In the genomic region with DNA sequence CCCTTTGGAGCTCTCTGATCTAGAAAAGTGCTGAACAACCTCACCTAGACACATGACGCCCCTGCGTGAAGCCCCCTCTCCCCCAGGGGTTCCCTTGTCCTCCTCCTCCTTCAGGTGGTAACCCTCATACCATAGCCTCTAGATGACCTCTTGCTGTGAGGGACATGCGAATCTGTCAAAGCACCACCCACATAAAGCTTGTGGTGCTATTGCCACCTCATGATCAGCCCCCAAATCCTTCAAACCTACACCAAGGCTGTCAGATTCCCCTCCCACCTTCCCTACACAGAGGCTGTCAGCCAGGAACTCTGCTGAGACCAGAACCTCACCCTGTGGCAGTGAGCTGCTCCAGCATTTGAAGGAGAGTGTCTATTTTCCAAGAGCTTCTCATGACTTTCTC, we compare ENCODE assay signal across 27 cellular contexts. TPM values are rescaled to one million over a fixed set of nuclear protein-coding genes. Genes with fewer than 3 reads are reported as not detected.
"Had no signal": no experiment of that assay in that cellular context is flagged by ENCODE, and none has a peak within 500 bp of the region (broad histone marks: within the 10 kb centered on the region; RNA-seq: fewer than 3 reads in every experiment).

No MANE protein-coding gene starts in this region.

- H3K4me3 ChIP-seq: heart right ventricle, left ventricle myocardium inferior, lower lobe of right lung, prostate gland, spleen, tibial nerve had no signal

- DNase-seq: central memory CD4-positive, alpha-beta T cell; erythroblast; foreskin melanocyte; heart right ventricle; left ventricle myocardium inferior; lower lobe of right lung; mesenchymal stem cell; midbrain; naive B cell; occipital lobe; retina; spleen; stimulated activated CD4-positive, alpha-beta T cell treated with anti-CD3 and anti-CD28 coated beads, Interleukin-15, amount 100 ng/mL, for 24 hours; stimulated activated CD4-positive, alpha-beta T cell treated with anti-CD3 and anti-CD28 coated beads, Interleukin-1b, Interleukin-23, amount 100 ng/mL, for 48 hours; stimulated activated CD4-positive, alpha-beta T cell treated with anti-CD3 and anti-CD28 coated beads, Interleukin-4, amount 100 ng/mL, for 24 hours had no signal

- H3K27ac ChIP-seq: heart right ventricle, left ventricle myocardium inferior, lower lobe of right lung, parathyroid adenoma, prostate gland, spleen, tibial nerve had no signal

- H3K27ac Mint-ChIP-seq: nephron; stimulated activated memory B cell treated with anti-CD40 and anti-IgM and Interleukin-4, amounts not matched to agents 10 μg/mL and 1 μg/mL and 100 μg/mL, for 72 hours; stimulated activated naive CD8-positive, alpha-beta T cell treated with anti-CD3 and anti-CD28 coated beads, Interleukin-15, Interleukin-2, amounts not matched to agents 100 ng/mL and 50 ng/mL, for 24 hours had no signal

- H3K27me3 Mint-ChIP-seq: stimulated activated naive CD8-positive, alpha-beta T cell treated with anti-CD3 and anti-CD28 coated beads, Interleukin-15, Interleukin-2, amounts not matched to agents 100 ng/mL and 50 ng/mL, for 24 hours had no signal

- H3K4me3 Mint-ChIP-seq: nephron; stimulated activated memory B cell treated with anti-CD40 and anti-IgM and Interleukin-4, amounts not matched to agents 10 μg/mL and 1 μg/mL and 100 μg/mL, for 72 hours; stimulated activated naive CD8-positive, alpha-beta T cell treated with anti-CD3 and anti-CD28 coated beads, Interleukin-15, Interleukin-2, amounts not matched to agents 100 ng/mL and 50 ng/mL, for 24 hours had no signal

- H3K4me1 Mint-ChIP-seq: stimulated activated memory B cell treated with anti-CD40 and anti-IgM and Interleukin-4, amounts not matched to agents 10 μg/mL and 1 μg/mL and 100 μg/mL, for 72 hours had no signal

- H3K36me3 Mint-ChIP-seq: naive B cell; stimulated activated memory B cell treated with anti-CD40 and anti-IgM and Interleukin-4, amounts not matched to agents 10 μg/mL and 1 μg/mL and 100 μg/mL, for 72 hours had no signal

- H3K9me3 Mint-ChIP-seq: nephron had no signal

- H3K27me3 ChIP-seq: spleen, tibial nerve had no signal

- ATAC-seq: heart right ventricle; sciatic nerve; stimulated activated memory B cell treated with anti-CD40 and anti-IgM and Interleukin-4, amounts not matched to agents 10 μg/mL and 1 μg/mL and 100 μg/mL, for 72 hours had no signal

RNA-seq across cellular contexts. Expression of a gene that starts 43.1 kb away (rescaled TPM):
- total RNA-seq: endothelial cell of umbilical vein, heart right ventricle, left ventricle myocardium inferior, lower lobe of right lung, occipital lobe, sciatic nerve, skeletal muscle tissue, spleen, temporal lobe, tibial nerve, urinary bladder had no signal
- polyA plus RNA-seq: endothelial cell of umbilical vein, heart right ventricle, keratinocyte, spleen, urinary bladder had no signal
